Comparison of ENCODE assay signal across 1 cellular context in genomic region chr1:94792473-94792875, GRCh38.
TF ChIP-seq lines count a peak whose summit lies in the region.

No MANE protein-coding gene starts in this region.

TF ChIP-seq in GM12878, 131 proteins besides CTCF, POLR2A, EP300 and RAD21 (continued from another document and continues in another):
- TF ChIP-seq EED (IDR thresholded peaks at IDR 0.05; ENCODE audit: low read depth) (peak; percentile 56; the same call in 1 of the 2 replicates), JUND (IDR thresholded peaks at IDR 0.05; ENCODE audit: low read depth, low read length) (no peak), ZBTB40 (IDR thresholded peaks at IDR 0.05; ENCODE audit: borderline replicate concordance) (no peak), LARP7 (IDR thresholded peaks at IDR 0.05) (no peak), ATF7 (IDR thresholded peaks at IDR 0.05; ENCODE audit: low read depth) (peak; percentile 32; the same call in 1 of the 2 replicates), PAX8 (IDR thresholded peaks at IDR 0.05) (no peak), CBFB (IDR thresholded peaks at IDR 0.05; ENCODE audit: low read depth) (no peak), NFIC (IDR thresholded peaks at IDR 0.05; ENCODE audit: low read depth, low read length) (peak; percentile 37; the same call in 1 of the 2 replicates), HDAC6 (IDR thresholded peaks at IDR 0.05; ENCODE audit: unreplicated experiment) (no peak), IKZF2 (IDR thresholded peaks at IDR 0.05) (peak in 1 of 2 experiments; percentile 30; a peak in 2 of 4 replicates), HCFC1 (IDR thresholded peaks at IDR 0.05; ENCODE audit: low read length) (no peak), BCLAF1 (IDR thresholded peaks at IDR 0.05) (no peak), RUNX3 (IDR thresholded peaks at IDR 0.05; ENCODE audit: low read length) (peak; percentile 44; the same call in 1 of the 2 replicates), SRF (IDR thresholded peaks at IDR 0.05; ENCODE audit: low read depth in 2 of 2, low read length in 2 of 2) (peak in 1 of 2 experiments; percentile 68; a peak in 1 of 4 replicates), SIN3A (IDR thresholded peaks at IDR 0.05; ENCODE audit: low read depth, low read length) (no peak), SUPT20H (IDR thresholded peaks at IDR 0.05; ENCODE audit: borderline replicate concordance, control insufficient read depth, low read depth, low read length) (no peak), MTA2 (IDR thresholded peaks at IDR 0.05; ENCODE audit: low read depth) (0 out of 2 replicates have a peak, but pooled peaks have one; percentile 21), EZH2 (IDR thresholded peaks at IDR 0.05; ENCODE audit: borderline replicate concordance, control insufficient read depth, low read depth, low read length) (no peak), STAT3 (IDR thresholded peaks at IDR 0.05; ENCODE audit: low read depth, low read length) (no peak), TAF1 (IDR thresholded peaks at IDR 0.05; ENCODE audit: borderline replicate concordance, low read depth, low read length) (no peak), BHLHE40 (IDR thresholded peaks at IDR 0.05; ENCODE audit: borderline replicate concordance in 1 of 2, low read depth in 2 of 2, low read length in 1 of 2) (no peak), CREM (IDR thresholded peaks at IDR 0.05; ENCODE audit: low read depth) (no peak), NR2F1 (conservative IDR thresholded peaks at IDR 0.05) (no peak), RB1 (IDR thresholded peaks at IDR 0.05; ENCODE audit: borderline replicate concordance) (no peak), YY1 (IDR thresholded peaks at IDR 0.05; ENCODE audit: low read depth, low read length) (no peak), FOS (IDR thresholded peaks at IDR 0.05; ENCODE audit: borderline replicate concordance, extremely low read depth, insufficient read length) (no peak), NBN (IDR thresholded peaks at IDR 0.05) (no peak), ZNF592 (IDR thresholded peaks at IDR 0.05) (no peak), ZBED1 (IDR thresholded peaks at IDR 0.05; ENCODE audit: borderline replicate concordance) (no peak), MEF2A (IDR thresholded peaks at IDR 0.05; ENCODE audit: insufficient read depth, low read depth, low read length) (0 out of 2 replicates have a peak, but pooled peaks have one; percentile 22), JUNB (IDR thresholded peaks at IDR 0.05) (peak; percentile 30; the same call in 1 of the 2 replicates), HDAC2 (IDR thresholded peaks at IDR 0.05) (no peak), STAT1 (conservative IDR thresholded peaks at IDR 0.05) (no peak), IRF5 (IDR thresholded peaks at IDR 0.05; ENCODE audit: borderline replicate concordance) (no peak), SPI1 (IDR thresholded peaks at IDR 0.05; ENCODE audit: borderline replicate concordance, insufficient read depth, low read depth, low read length) (peak; percentile 90), GATAD2B (conservative IDR thresholded peaks at IDR 0.05; ENCODE audit: low read depth) (no peak)
- TF ChIP-seq, protein P1, sequence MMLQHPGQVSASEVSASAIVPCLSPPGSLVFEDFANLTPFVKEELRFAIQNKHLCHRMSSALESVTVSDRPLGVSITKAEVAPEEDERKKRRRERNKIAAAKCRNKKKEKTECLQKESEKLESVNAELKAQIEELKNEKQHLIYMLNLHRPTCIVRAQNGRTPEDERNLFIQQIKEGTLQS (IDR thresholded peaks at IDR 0.05; ENCODE audit: borderline replicate concordance, extremely low read depth, low read depth, low read length), result no peak
- TF ChIP-seq, protein P2, sequence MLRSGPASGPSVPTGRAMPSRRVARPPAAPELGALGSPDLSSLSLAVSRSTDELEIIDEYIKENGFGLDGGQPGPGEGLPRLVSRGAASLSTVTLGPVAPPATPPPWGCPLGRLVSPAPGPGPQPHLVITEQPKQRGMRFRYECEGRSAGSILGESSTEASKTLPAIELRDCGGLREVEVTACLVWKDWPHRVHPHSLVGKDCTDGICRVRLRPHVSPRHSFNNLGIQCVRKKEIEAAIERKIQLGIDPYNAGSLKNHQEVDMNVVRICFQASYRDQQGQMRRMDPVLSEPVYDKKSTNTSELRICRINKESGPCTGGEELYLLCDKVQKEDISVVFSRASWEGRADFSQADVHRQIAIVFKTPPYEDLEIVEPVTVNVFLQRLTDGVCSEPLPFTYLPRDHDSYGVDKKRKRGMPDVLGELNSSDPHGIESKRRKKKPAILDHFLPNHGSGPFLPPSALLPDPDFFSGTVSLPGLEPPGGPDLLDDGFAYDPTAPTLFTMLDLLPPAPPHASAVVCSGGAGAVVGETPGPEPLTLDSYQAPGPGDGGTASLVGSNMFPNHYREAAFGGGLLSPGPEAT (IDR thresholded peaks at IDR 0.05; ENCODE audit: low read depth), result 0 out of 2 replicates have a peak, but pooled peaks have one; percentile 44
- TF ChIP-seq, protein P3, sequence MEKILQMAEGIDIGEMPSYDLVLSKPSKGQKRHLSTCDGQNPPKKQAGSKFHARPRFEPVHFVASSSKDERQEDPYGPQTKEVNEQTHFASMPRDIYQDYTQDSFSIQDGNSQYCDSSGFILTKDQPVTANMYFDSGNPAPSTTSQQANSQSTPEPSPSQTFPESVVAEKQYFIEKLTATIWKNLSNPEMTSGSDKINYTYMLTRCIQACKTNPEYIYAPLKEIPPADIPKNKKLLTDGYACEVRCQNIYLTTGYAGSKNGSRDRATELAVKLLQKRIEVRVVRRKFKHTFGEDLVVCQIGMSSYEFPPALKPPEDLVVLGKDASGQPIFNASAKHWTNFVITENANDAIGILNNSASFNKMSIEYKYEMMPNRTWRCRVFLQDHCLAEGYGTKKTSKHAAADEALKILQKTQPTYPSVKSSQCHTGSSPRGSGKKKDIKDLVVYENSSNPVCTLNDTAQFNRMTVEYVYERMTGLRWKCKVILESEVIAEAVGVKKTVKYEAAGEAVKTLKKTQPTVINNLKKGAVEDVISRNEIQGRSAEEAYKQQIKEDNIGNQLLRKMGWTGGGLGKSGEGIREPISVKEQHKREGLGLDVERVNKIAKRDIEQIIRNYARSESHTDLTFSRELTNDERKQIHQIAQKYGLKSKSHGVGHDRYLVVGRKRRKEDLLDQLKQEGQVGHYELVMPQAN (conservative IDR thresholded peaks at IDR 0.05), result no peak
